In the genomic region with DNA sequence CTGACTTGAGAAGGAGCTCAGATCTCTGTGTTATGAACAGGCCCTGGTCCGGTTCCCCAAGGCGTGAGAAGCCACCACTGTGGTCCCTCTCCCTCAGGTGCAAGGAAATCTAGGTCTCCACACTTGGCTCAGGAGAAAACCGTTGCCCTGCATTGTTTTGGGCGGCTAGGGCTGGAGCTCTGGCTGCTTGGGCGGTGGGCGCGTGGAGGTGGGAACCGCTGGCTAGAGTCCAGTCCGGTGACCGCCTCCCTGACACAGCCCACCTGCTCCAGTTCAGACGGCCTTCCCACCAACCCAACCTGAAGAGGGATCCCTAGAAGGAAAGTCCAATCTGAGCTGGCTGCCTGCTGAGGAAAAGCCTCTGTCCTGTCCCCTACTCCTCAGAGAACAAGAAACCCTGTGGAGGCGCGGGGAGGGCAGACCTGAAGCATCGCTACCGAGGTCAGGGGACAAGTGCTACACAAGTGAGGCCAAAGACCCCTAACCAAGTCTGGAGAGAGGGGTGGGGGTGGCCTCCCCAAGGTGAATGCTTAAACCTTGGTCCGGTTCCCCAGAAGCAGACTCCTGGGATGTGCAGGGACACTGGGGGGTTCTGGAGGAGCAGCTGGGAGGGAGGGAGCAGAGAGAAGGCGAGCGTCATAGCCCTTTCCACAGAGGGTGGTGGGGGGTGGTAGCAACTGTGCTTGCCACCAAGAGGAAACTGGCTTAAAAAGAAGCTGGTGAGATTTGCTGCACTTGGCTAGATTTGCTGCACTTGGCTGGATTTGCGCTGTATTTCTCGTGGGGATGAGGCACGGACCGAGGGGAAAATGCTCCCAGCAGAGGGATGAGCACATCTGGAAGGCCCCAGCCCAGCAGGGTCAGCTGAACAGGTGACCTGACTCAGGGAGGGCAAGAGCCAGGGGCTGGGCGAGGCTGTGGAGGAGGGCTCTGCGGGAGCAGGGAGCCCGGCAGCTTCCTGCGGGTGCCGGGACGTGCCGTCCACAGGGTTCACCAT, we compare ENCODE assay signal across 11 cellular contexts.
DNase-seq lines count a peak whose midpoint lies in the region; ATAC-seq and TF ChIP-seq lines count a peak whose summit lies in the region.
"Had no signal": no experiment of that assay in that cellular context is flagged by ENCODE, and none has a peak within 500 bp of the region (broad histone marks: within the 10 kb centered on the region; RNA-seq: fewer than 3 reads in every experiment).

No MANE protein-coding gene starts in this region.

- DNase-seq in CD4-positive, alpha-beta memory T cell, result peak in 2 of 5 donors; percentile 35 to 40
- DNase-seq in endodermal cell (no peak), prostate gland (ENCODE audit: low spot score) (no peak), amygdala (lab: John Stamatoyannopoulos, UW) (no peak), COR-L47 (lab: John Stamatoyannopoulos, UW) (no peak), iPS-NIHi7 (ENCODE audit: extremely low spot score) (no peak)
- DNase-seq: DMS79, NCI-H2171 had no signal

- WGBS in endodermal cell (ENCODE audit: insufficient coverage in 1 of 2, insufficient read length in 1 of 2), 2 experiments, result 92 to 95% methylated on average over 20 to 29 of the region's 29 CpGs
- 83% methylated on average over 28 of the region's 29 CpGs for WGBS in prostate gland

- CTCF ChIA-PET in CD4-positive, alpha-beta memory T cell (lab: Charles Lee; ENCODE audit: partially characterized antibody), result interaction anchor here (0.5 to 8.2 kb wide), 10 partner anchors 7 to 102 kb away, joined by 3 to 80 read pairs (median 4); a partner anchor contains a TSS

- H3K27me3 ChIP-seq in CD4-positive, alpha-beta memory T cell (ENCODE audit: insufficient read depth, low read length), result no peaks in the 10 kb centered on the region
- H3K27me3 ChIP-seq in KMS-11 (ENCODE audit: insufficient read depth, low read depth) (no peaks in the 10 kb centered on the region), endodermal cell (ENCODE audit: control insufficient read depth, insufficient read depth, low read length, poor library complexity, severe bottlenecking) (no peaks in the 10 kb centered on the region), prostate gland (replicated peaks; ENCODE audit: insufficient read depth) (no peaks in the 10 kb centered on the region)
- H3K27me3 ChIP-seq: cardiac muscle cell had no signal

- H3K27me3 Mint-ChIP-seq in CD4-positive, alpha-beta memory T cell, result no peaks in the 10 kb centered on the region
- no peaks in the 10 kb centered on the region for H3K27me3 Mint-ChIP-seq in endodermal cell (ENCODE audit: insufficient read depth)

- H3K36me3 ChIP-seq in CD4-positive, alpha-beta memory T cell (ENCODE audit: insufficient read depth, low read length), result no peaks in the 10 kb centered on the region
- H3K36me3 ChIP-seq in KMS-11 (ENCODE audit: insufficient read depth), result no peaks in the 10 kb centered on the region
- H3K36me3 ChIP-seq in endodermal cell (ENCODE audit: control insufficient read depth, insufficient read depth, low read length), result no peaks in the 10 kb centered on the region
- H3K36me3 ChIP-seq in prostate gland, result no peaks in the 10 kb centered on the region
- H3K36me3 ChIP-seq: cardiac muscle cell had no signal

- POLR2A ChIA-PET in CD4-positive, alpha-beta memory T cell (lab: Charles Lee; ENCODE audit: partially characterized antibody), result interaction anchor here (1.0 to 21.5 kb wide), 10 partner anchors 11 to 135 kb away, joined by 3 to 692 read pairs (median 6); a partner anchor contains a TSS

- no peaks in the 10 kb centered on the region for H4K20me1 ChIP-seq in KMS-11 (ENCODE audit: insufficient read depth)

- no peak overlapping the region for H2AFZ ChIP-seq in KMS-11 (ENCODE audit: low read depth)

- peaks cover 86% of the 10 kb centered on the region for H3K79me2 ChIP-seq in KMS-11 (ENCODE audit: insufficient read depth, low read depth)

- peaks cover 85 to 100% (median 93%) of the 10 kb centered on the region in 4 donors for H3K4me1 Mint-ChIP-seq in CD4-positive, alpha-beta memory T cell
- H3K4me1 Mint-ChIP-seq in endodermal cell, result peaks cover 97% of the 10 kb centered on the region

- peak overlapping the region; percentile 90 for H3K4me2 ChIP-seq in KMS-11

- H3K9me3 Mint-ChIP-seq in CD4-positive, alpha-beta memory T cell, result peaks cover 0 to 2% (median 0%) of the 10 kb centered on the region in 8 donors
- H3K9me3 Mint-ChIP-seq in endodermal cell, result no peaks in the 10 kb centered on the region

- H3K4me3 Mint-ChIP-seq in CD4-positive, alpha-beta memory T cell, result peak overlapping the region; percentile 82 to 94 (median 92)
- H3K4me3 Mint-ChIP-seq in endodermal cell, result peak overlapping the region; percentile 25

- ATAC-seq in GM19395 (IDR thresholded peaks at IDR 0.05; ENCODE audit: unreplicated experiment), result no peak

- H3K4me3 ChIP-seq in CD4-positive, alpha-beta memory T cell (ENCODE audit: low read length in 2 of 2), result peak overlapping the region in 1 of 2 donors; percentile 6
- peak overlapping the region; percentile 55 for H3K4me3 ChIP-seq in KMS-11 (IDR thresholded peaks at IDR 0.05; ENCODE audit: insufficient read depth, low read depth, low read length)
- no peak overlapping the region for H3K4me3 ChIP-seq in endodermal cell (ENCODE audit: low read length)
- no peak overlapping the region for H3K4me3 ChIP-seq in prostate gland
- H3K4me3 ChIP-seq: cardiac muscle cell had no signal

- peak overlapping the region; percentile 79 for H3K27ac ChIP-seq in CD4-positive, alpha-beta memory T cell (ENCODE audit: low read depth, low read length)
- H3K27ac ChIP-seq in KMS-11 (peak overlapping the region; percentile 87), endodermal cell (ENCODE audit: low read depth, low read length) (no peak overlapping the region), prostate gland (peak overlapping the region; percentile 73 to 75)
- H3K27ac ChIP-seq: cardiac muscle cell had no signal

- H3K9me3 ChIP-seq in CD4-positive, alpha-beta memory T cell (ENCODE audit: control insufficient read depth in 1 of 2, low read length in 2 of 2), result no peaks in the 10 kb centered on the region
- H3K9me3 ChIP-seq in endodermal cell (ENCODE audit: control insufficient read depth, low read length), result peaks cover 2% of the 10 kb centered on the region
- no peaks in the 10 kb centered on the region for H3K9me3 ChIP-seq in prostate gland

- peak overlapping the region; percentile 94 to 100 (median 98) for H3K27ac Mint-ChIP-seq in CD4-positive, alpha-beta memory T cell
- peak overlapping the region; percentile 75 for H3K27ac Mint-ChIP-seq in endodermal cell

- TF ChIP-seq CTCF in KMS-11 (conservative IDR thresholded peaks at IDR 0.05; ENCODE audit: low read depth, low read length) (no peak), endodermal cell (conservative IDR thresholded peaks at IDR 0.05) (no peak), prostate gland (IDR thresholded peaks at IDR 0.05) (no peak)

- H3K4me1 ChIP-seq in CD4-positive, alpha-beta memory T cell (ENCODE audit: insufficient read depth, low read length), result peaks cover 100% of the 10 kb centered on the region
- H3K4me1 ChIP-seq in KMS-11 (ENCODE audit: low read depth, poor library complexity, severe bottlenecking), result peaks cover 89% of the 10 kb centered on the region
- peaks cover 42% of the 10 kb centered on the region for H3K4me1 ChIP-seq in endodermal cell (ENCODE audit: control insufficient read depth, insufficient read depth, low read length)
- H3K4me1 ChIP-seq in prostate gland (replicated peaks), result peaks cover 3% of the 10 kb centered on the region

- H3K36me3 Mint-ChIP-seq in CD4-positive, alpha-beta memory T cell, result peaks cover 0 to 12% of the 10 kb centered on the region in 2 donors
- H3K36me3 Mint-ChIP-seq in endodermal cell (ENCODE audit: low read depth), result no peaks in the 10 kb centered on the region

- H3K9ac ChIP-seq in KMS-11, result peak overlapping the region; percentile 74
- H3K9ac ChIP-seq in endodermal cell (ENCODE audit: extremely low read depth, low read length, poor library complexity, severe bottlenecking), result no peak overlapping the region

- no peak for TF ChIP-seq POLR2A in prostate gland (IDR thresholded peaks at IDR 0.05)

- intact Hi-C loops in CD4-positive, alpha-beta memory T cell (cut with micrococcal nuclease), result loop anchor here (10.0 kb wide), 2 partner anchors 170 to 420 kb away; a partner anchor contains a TSS
- intact Hi-C loops in prostate gland (cut with DNase I), result loop anchor here (5.0 kb wide), 2 partner anchors 38 to 58 kb away; no protein-coding TSS in a partner anchor
